Comparison of ENCODE assay signal across 26 cellular contexts in the genomic region with DNA sequence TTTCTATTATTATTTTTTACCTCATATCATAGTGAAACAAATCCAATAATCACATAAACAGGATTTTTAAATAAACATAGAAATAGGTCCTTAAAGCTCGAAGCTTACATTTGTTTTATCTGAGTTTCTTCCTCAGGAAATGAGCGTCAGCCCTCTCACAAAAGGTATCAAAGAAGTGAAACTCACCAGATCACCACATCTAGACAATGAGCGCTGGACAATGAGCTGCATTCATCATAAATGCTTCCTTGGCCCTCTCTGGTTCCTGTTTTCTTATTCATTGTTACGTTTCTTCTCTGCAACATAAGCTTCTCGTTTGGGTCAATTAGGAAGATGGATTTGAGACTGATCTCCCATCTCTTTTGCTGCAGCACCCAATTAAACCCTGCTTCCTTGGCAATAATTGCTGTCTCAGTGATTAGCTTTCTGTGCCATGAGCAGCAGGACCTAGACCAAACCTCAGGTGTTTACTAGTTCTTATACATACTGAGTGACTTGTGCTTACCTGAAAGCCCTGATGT.
"Had no signal": no experiment of that assay in that cellular context is flagged by ENCODE, and none has a peak within 500 bp of the region (broad histone marks: within the 10 kb centered on the region; RNA-seq: fewer than 3 reads in every experiment).

No MANE protein-coding gene starts in this region.

- H3K9me3 ChIP-seq: mucosa of descending colon, psoas muscle, sigmoid colon, testis had no signal

- H3K27ac Mint-ChIP-seq: mesothelial cell of epicardium; naive B cell; natural killer cell treated with Interleukin-12 subunit alpha and Interleukin-12 subunit beta and Interleukin-15 and Interleukin-18, amount 100 ng/mL, for 72 hours; stimulated activated effector memory CD8-positive, alpha-beta T cell treated with anti-CD3 and anti-CD28 coated beads, Interleukin-12 subunit alpha, Interleukin-12 subunit beta, amount 100 ng/mL, for 72 hours; type B pancreatic cell had no signal

- H3K27ac ChIP-seq: coronary artery, foreskin keratinocyte, gastroesophageal sphincter, heart left ventricle, hepatocyte, psoas muscle, sigmoid colon, stomach, testis, tibial artery had no signal

- H3K4me1 ChIP-seq: foreskin keratinocyte, gastroesophageal sphincter, heart left ventricle, psoas muscle, sigmoid colon, stomach, testis, tibial artery had no signal

- H3K4me3 ChIP-seq: coronary artery, gastroesophageal sphincter, heart left ventricle, hepatocyte, mucosa of descending colon, psoas muscle, sigmoid colon, stomach, testis, tibial artery had no signal

- H3K36me3 ChIP-seq: gastroesophageal sphincter, heart left ventricle, sigmoid colon, stomach, tibial artery had no signal

- H3K4me3 Mint-ChIP-seq: mesothelial cell of epicardium; naive B cell; natural killer cell treated with Interleukin-12 subunit alpha and Interleukin-12 subunit beta and Interleukin-15 and Interleukin-18, amount 100 ng/mL, for 72 hours; stimulated activated effector memory CD8-positive, alpha-beta T cell treated with anti-CD3 and anti-CD28 coated beads, Interleukin-12 subunit alpha, Interleukin-12 subunit beta, amount 100 ng/mL, for 72 hours; type B pancreatic cell had no signal

- H3K4me2 ChIP-seq: hepatocyte had no signal

- FAIRE-seq: kidney had no signal

- H3K36me3 Mint-ChIP-seq: mesothelial cell of epicardium; naive B cell; stimulated activated effector memory CD8-positive, alpha-beta T cell treated with anti-CD3 and anti-CD28 coated beads, Interleukin-12 subunit alpha, Interleukin-12 subunit beta, amount 100 ng/mL, for 72 hours; type B pancreatic cell had no signal

- H2AFZ ChIP-seq: hepatocyte had no signal

- DNase-seq: dermis blood vessel endothelial cell; effector memory CD4-positive, alpha-beta T cell; foreskin keratinocyte; heart left ventricle; kidney; mesenchymal stem cell; mucosa of descending colon; naive B cell; nucleus accumbens; posterior cingulate gyrus; psoas muscle; sigmoid colon; stimulated activated CD4-positive, alpha-beta T cell treated with anti-CD3 and anti-CD28 coated beads, Interleukin-2, amount 100 ng/mL, for 24 hours; stimulated activated CD4-positive, alpha-beta T cell treated with anti-CD3 and anti-CD28 coated beads, Interleukin-4, amount 100 ng/mL, for 24 hours; stimulated activated naive CD4-positive, alpha-beta T cell treated with Interleukin-2 at 50 U/mL for 16 hours; stomach; testis; tibial artery had no signal

- H3K4me1 Mint-ChIP-seq: mesothelial cell of epicardium; naive B cell; stimulated activated effector memory CD8-positive, alpha-beta T cell treated with anti-CD3 and anti-CD28 coated beads, Interleukin-12 subunit alpha, Interleukin-12 subunit beta, amount 100 ng/mL, for 72 hours had no signal

- H3K27me3 ChIP-seq: foreskin keratinocyte, gastroesophageal sphincter, heart left ventricle, hepatocyte, sigmoid colon, stomach, testis, tibial artery had no signal

- ATAC-seq: foreskin keratinocyte; gastroesophageal sphincter; heart left ventricle; left lobe of liver; mucosa of descending colon; natural killer cell treated with Interleukin-12 subunit alpha and Interleukin-12 subunit beta and Interleukin-15 and Interleukin-18, amount 100 ng/mL, for 72 hours; psoas muscle; stimulated activated effector memory CD8-positive, alpha-beta T cell treated with anti-CD3 and anti-CD28 coated beads, Interleukin-12 subunit alpha, Interleukin-12 subunit beta, amount 100 ng/mL, for 72 hours had no signal

- H3K27me3 Mint-ChIP-seq: naive B cell, type B pancreatic cell had no signal

- H3K79me2 ChIP-seq: hepatocyte had no signal
